12 cellular contexts compared by ENCODE assay signal in genomic region chr22:38833061-38833460, GRCh38. TPM values are rescaled to one million over a fixed set of nuclear protein-coding genes. Genes with fewer than 3 reads are reported as not detected.
DNase-seq lines count a peak whose midpoint lies in the region; ATAC-seq, FAIRE-seq and TF ChIP-seq lines count a peak whose summit lies in the region.
"Had no signal": no experiment of that assay in that cellular context is flagged by ENCODE, and none has a peak within 500 bp of the region (broad histone marks: within the 10 kb centered on the region; RNA-seq: fewer than 3 reads in every experiment).

No MANE protein-coding gene starts in this region.

- H3K27ac ChIP-seq in RWPE2 (ENCODE audit: poor library complexity, severe bottlenecking) (no peak overlapping the region), cingulate gyrus (ENCODE audit: low read depth, low read length) (peak overlapping the region; percentile 23), lower lobe of right lung (no peak overlapping the region)

- H3K4me3 ChIP-seq in RWPE2 (ENCODE audit: severe bottlenecking) (no peak overlapping the region), lower lobe of right lung (no peak overlapping the region)
- H3K4me3 ChIP-seq: A549 had no signal

- no peaks in the 10 kb centered on the region for H3K27me3 Mint-ChIP-seq in activated naive CD8-positive, alpha-beta T cell treated with anti-CD3 and anti-CD28 coated beads for 36 hours

- no peaks in the 10 kb centered on the region for H3K36me3 ChIP-seq in RWPE2 (ENCODE audit: low read depth)
- no peaks in the 10 kb centered on the region for H3K36me3 ChIP-seq in lower lobe of right lung

- no peaks in the 10 kb centered on the region for H3K9me3 Mint-ChIP-seq in activated naive CD8-positive, alpha-beta T cell treated with anti-CD3 and anti-CD28 coated beads for 36 hours
- H3K9me3 Mint-ChIP-seq: HFFc6, IgD-negative memory B cell had no signal

- H3K4me1 ChIP-seq in RWPE2 (ENCODE audit: insufficient read depth, poor library complexity, severe bottlenecking) (no peaks in the 10 kb centered on the region), lower lobe of right lung (no peaks in the 10 kb centered on the region)

- H3K27ac Mint-ChIP-seq in activated naive CD8-positive, alpha-beta T cell treated with anti-CD3 and anti-CD28 coated beads for 36 hours, result no peak overlapping the region
- H3K27ac Mint-ChIP-seq: HFFc6, IgD-negative memory B cell had no signal

- H3K36me3 Mint-ChIP-seq in activated naive CD8-positive, alpha-beta T cell treated with anti-CD3 and anti-CD28 coated beads for 36 hours, result no peaks in the 10 kb centered on the region
- H3K36me3 Mint-ChIP-seq: IgD-negative memory B cell had no signal

- TF ChIP-seq CTCF in RWPE2 (IDR thresholded peaks at IDR 0.05; ENCODE audit: poor library complexity, severe bottlenecking) (no peak), lower lobe of right lung (IDR thresholded peaks at IDR 0.05) (no peak)

- no peak overlapping the region for H3K4me3 Mint-ChIP-seq in activated naive CD8-positive, alpha-beta T cell treated with anti-CD3 and anti-CD28 coated beads for 36 hours
- H3K4me3 Mint-ChIP-seq: HFFc6, IgD-negative memory B cell had no signal

- peak; percentile 25 for DNase-seq in RWPE2 (ENCODE audit: low spot score)
- DNase-seq in lower lobe of right lung, result peak; percentile 13
- no peak for DNase-seq in urothelium cell line (ENCODE audit: low spot score)
- DNase-seq in activated naive CD8-positive, alpha-beta T cell treated with anti-CD3 and anti-CD28 coated beads for 36 hours, result no peak
- DNase-seq in SW480 (ENCODE audit: low spot score), result no peak
- DNase-seq: DMS53, HCEC 1CT, HFFc6 had no signal

- H3K4me1 Mint-ChIP-seq in activated naive CD8-positive, alpha-beta T cell treated with anti-CD3 and anti-CD28 coated beads for 36 hours, result no peaks in the 10 kb centered on the region
- H3K4me1 Mint-ChIP-seq: IgD-negative memory B cell had no signal

- ATAC-seq in RWPE2 (ENCODE audit: low read depth), result no peak
- no peak for ATAC-seq in lower lobe of right lung
- no peak for ATAC-seq in HG03045 (IDR thresholded peaks at IDR 0.05; ENCODE audit: unreplicated experiment)
- ATAC-seq: A549 had no signal

- no peaks in the 10 kb centered on the region for H3K27me3 ChIP-seq in RWPE2 (ENCODE audit: insufficient read depth, poor library complexity, severe bottlenecking)
- H3K27me3 ChIP-seq in lower lobe of right lung (ENCODE audit: low read depth), result no peaks in the 10 kb centered on the region

- peak; percentile 32 for FAIRE-seq in urothelium cell line (lab: Jason Lieb, UNC)
- FAIRE-seq: A549 had no signal

- H3K9me3 ChIP-seq in RWPE2 (ENCODE audit: severe bottlenecking), result no peaks in the 10 kb centered on the region
- H3K9me3 ChIP-seq in lower lobe of right lung, result no peaks in the 10 kb centered on the region
- H3K9me3 ChIP-seq: A549 had no signal

- intact Hi-C loops in lower lobe of right lung (cut with DNase I), result no loop called here

RNA-seq across cellular contexts. Expression of gene NPTXR, which starts 10.8 kb away (rescaled TPM):
- 5.1 TPM for total RNA-seq in lower lobe of right lung
- under 1 TPM; 0.85 to 0.88 TPM for total RNA-seq in activated naive CD8-positive, alpha-beta T cell treated with anti-CD3 and anti-CD28 coated beads for 36 hours

RNA-seq across cellular contexts. Expression of gene CBX6, which starts 39.0 kb away (rescaled TPM):
- total RNA-seq in lower lobe of right lung, result 54.7 TPM
- 100 to 1,000 TPM; 141 TPM for total RNA-seq in activated naive CD8-positive, alpha-beta T cell treated with anti-CD3 and anti-CD28 coated beads for 36 hours

RNA-seq across cellular contexts. Expression of gene DNAL4, which starts 39.1 kb away (rescaled TPM):
- total RNA-seq in lower lobe of right lung, result 21.3 TPM
- total RNA-seq in activated naive CD8-positive, alpha-beta T cell treated with anti-CD3 and anti-CD28 coated beads for 36 hours, result 1 to 10 TPM; 6.7 to 7.4 TPM

Comparison
In these comparisons a context has a peak if more than half of its experiments do, and no peak if none do; other contexts are left out.
1. DNase-seq: peak in RWPE2 (single experiment) and lower lobe of right lung (single experiment); none in urothelium cell line (single experiment), activated naive CD8-positive, alpha-beta T cell treated with anti-CD3 and anti-CD28 coated beads for 36 hours (single experiment) and SW480 (single experiment).